20 cellular contexts compared by ENCODE assay signal in genomic region chr16:77394699-77395098, GRCh38. TPM values are rescaled to one million over a fixed set of nuclear protein-coding genes. Genes with fewer than 3 reads are reported as not detected.
DNase-seq lines count a peak whose midpoint lies in the region; ATAC-seq and TF ChIP-seq lines count a peak whose summit lies in the region.
"Had no signal": no experiment of that assay in that cellular context is flagged by ENCODE, and none has a peak within 500 bp of the region (broad histone marks: within the 10 kb centered on the region; RNA-seq: fewer than 3 reads in every experiment).

No MANE protein-coding gene starts in this region.

- intact Hi-C loops in Panc1 (cut with micrococcal nuclease; ENCODE audit: unreplicated experiment), result no loop called here

- no CpG with 5 or more reads among the region's 2 CpGs for WGBS in trophoblast cell (ENCODE audit: extremely low coverage, insufficient coverage, insufficient read length)

- H3K9me3 ChIP-seq in Panc1 (ENCODE audit: control insufficient read depth, insufficient read depth, low read depth, low read length) (no peaks in the 10 kb centered on the region), trophoblast cell (ENCODE audit: insufficient read depth, low read depth, low read length) (no peaks in the 10 kb centered on the region)
- H3K9me3 ChIP-seq: BE2C, BLaER1 had no signal

- DNase-seq in G401 (ENCODE audit: low spot score), result peak; percentile 64
- DNase-seq in Panc1 (ENCODE audit: low read depth, low spot score), result no peak
- no peak for DNase-seq in trophoblast cell
- no peak for DNase-seq in midbrain (lab: John Stamatoyannopoulos, UW)
- DNase-seq in NCI-H1436 treated with DMSO at 0.1 percent for 48 hours (lab: John Stamatoyannopoulos, UW), result no peak
- DNase-seq: 8988T; ACHN; BE2C; CD4-positive, alpha-beta memory T cell; CD4-positive, CD25-positive, alpha-beta regulatory T cell; CD8-positive, alpha-beta memory T cell; DMS 273 treated with DMSO at 0.1 percent for 48 hours; DMS79; DND-41; EL; GF-D8 had no signal

- peak overlapping the region; percentile 21; the same call in 1 of the 2 replicates for H3K27ac ChIP-seq in Panc1 (ENCODE audit: low read length)
- no peak overlapping the region for H3K27ac ChIP-seq in trophoblast cell (ENCODE audit: low read depth, low read length)
- H3K27ac ChIP-seq: BLaER1 had no signal

- no peak overlapping the region for H3K4ac ChIP-seq in trophoblast cell (ENCODE audit: low read depth, low read length)

- CTCF ChIA-PET in Panc1 (lab: Charles Lee), result no interaction called here

- peaks cover 2% of the 10 kb centered on the region for H3K79me2 ChIP-seq in trophoblast cell (ENCODE audit: control insufficient read depth, insufficient read depth, low read length, poor library complexity)

- H2BK5ac ChIP-seq in trophoblast cell (ENCODE audit: low read depth, low read length, poor library complexity), result peak overlapping the region; percentile 27

- peak overlapping the region; percentile 2 for H3K18ac ChIP-seq in trophoblast cell (ENCODE audit: low read length)

- H3K4me3 ChIP-seq in Panc1 (ENCODE audit: low read depth in 2 of 2, low read length in 2 of 2) (no peak overlapping the region), trophoblast cell (ENCODE audit: low read depth, low read length) (no peak overlapping the region)
- H3K4me3 ChIP-seq: BLaER1 had no signal

- H4K8ac ChIP-seq in trophoblast cell (ENCODE audit: low read depth, low read length), result no peak overlapping the region

- peak overlapping the region; percentile 60 for H3K14ac ChIP-seq in trophoblast cell (ENCODE audit: low read length)

- no peak overlapping the region for H3K23ac ChIP-seq in trophoblast cell (ENCODE audit: low read length)

- peak overlapping the region; percentile 61 for H2BK12ac ChIP-seq in trophoblast cell (ENCODE audit: low read length)

- H3K27me3 ChIP-seq in Panc1 (ENCODE audit: control insufficient read depth, insufficient read depth, low read length), result no peaks in the 10 kb centered on the region
- no peaks in the 10 kb centered on the region for H3K27me3 ChIP-seq in trophoblast cell (ENCODE audit: insufficient read depth, low read length)
- H3K27me3 ChIP-seq: BE2C, BLaER1 had no signal

- H3K9ac ChIP-seq in trophoblast cell (ENCODE audit: low read length), result peak overlapping the region; percentile 48
- H3K9ac ChIP-seq: BLaER1 had no signal

- no peak overlapping the region for H3K4me2 ChIP-seq in trophoblast cell (ENCODE audit: low read length)
- H3K4me2 ChIP-seq: BLaER1 had no signal

- H2AFZ ChIP-seq in trophoblast cell (ENCODE audit: insufficient read depth, low read length, poor library complexity), result no peak overlapping the region

- H2AK5ac ChIP-seq in trophoblast cell (ENCODE audit: low read length), result no peak overlapping the region

- POLR2A ChIA-PET in Panc1 (lab: Charles Lee), result no interaction called here

- BruUV-seq in Panc1 (replicated peaks; lab: Mats Ljungman, UMichigan), result no TSS peak

- H3K4me1 ChIP-seq in Panc1 (ENCODE audit: control insufficient read depth, insufficient read depth, low read length) (no peaks in the 10 kb centered on the region), trophoblast cell (ENCODE audit: control insufficient read depth in 1 of 2, insufficient read depth in 2 of 2, low read length in 2 of 2) (peaks cover 21 to 24% of the 10 kb centered on the region in 2 experiments)
- H3K4me1 ChIP-seq: BE2C had no signal

- H2BK120ac ChIP-seq in trophoblast cell (ENCODE audit: insufficient read depth, low read length, poor library complexity), result peak overlapping the region; percentile 7

- in situ Hi-C loops in G401 (cut with HindIII; ENCODE audit: low sequenced_read_pairs), result no loop called here
- in situ Hi-C loops in Panc1 (cut with HindIII; ENCODE audit: low pct_unique_long_range_greater_than_20kb, low sequenced_read_pairs), result no loop called here

- no peak for ATAC-seq in Panc1

- no peak overlapping the region for H4K91ac ChIP-seq in trophoblast cell (ENCODE audit: low read depth, low read length)

- no peaks in the 10 kb centered on the region for H3K36me3 ChIP-seq in Panc1 (ENCODE audit: control insufficient read depth, insufficient read depth, low read length)
- H3K36me3 ChIP-seq in trophoblast cell (ENCODE audit: control insufficient read depth in 1 of 2, insufficient read depth in 2 of 2, low read length in 2 of 2), result peaks cover 4 to 23% of the 10 kb centered on the region in 2 experiments
- H3K36me3 ChIP-seq: BE2C, BLaER1 had no signal

- peaks cover 12% of the 10 kb centered on the region for H3K79me1 ChIP-seq in trophoblast cell (ENCODE audit: low read length)

- TF ChIP-seq CTCF in Panc1 (IDR thresholded peaks at IDR 0.05), result no peak

- no peak overlapping the region for H4K12ac ChIP-seq in trophoblast cell (ENCODE audit: low read depth, low read length)

RNA-seq across cellular contexts. Expression of gene ADAMTS18, which starts 40.1 kb away (rescaled TPM):
- not detected in 2 replicates for total RNA-seq in G401 (2014; rRNA removed; shearing (Covaris generic))
- not detected for total RNA-seq in Panc1 (2021; ENCODE audit: unreplicated experiment)
- not detected for polyA plus RNA-seq in Panc1 (2012; ENCODE audit: insufficient read length)
- 54.3 and 56.8 TPM in 2 replicates for polyA plus RNA-seq in trophoblast cell (2013)
- total RNA-seq: A673; CD4-positive, alpha-beta memory T cell; CD4-positive, CD25-positive, alpha-beta regulatory T cell; CD8-positive, alpha-beta memory T cell had no signal
- polyA plus RNA-seq: AG04450; CD14-positive monocyte; CD4-positive, alpha-beta memory T cell; CD4-positive, CD25-positive, alpha-beta regulatory T cell; CD8-positive, alpha-beta memory T cell had no signal
